8 cellular contexts compared by ENCODE assay signal in the genomic region with DNA sequence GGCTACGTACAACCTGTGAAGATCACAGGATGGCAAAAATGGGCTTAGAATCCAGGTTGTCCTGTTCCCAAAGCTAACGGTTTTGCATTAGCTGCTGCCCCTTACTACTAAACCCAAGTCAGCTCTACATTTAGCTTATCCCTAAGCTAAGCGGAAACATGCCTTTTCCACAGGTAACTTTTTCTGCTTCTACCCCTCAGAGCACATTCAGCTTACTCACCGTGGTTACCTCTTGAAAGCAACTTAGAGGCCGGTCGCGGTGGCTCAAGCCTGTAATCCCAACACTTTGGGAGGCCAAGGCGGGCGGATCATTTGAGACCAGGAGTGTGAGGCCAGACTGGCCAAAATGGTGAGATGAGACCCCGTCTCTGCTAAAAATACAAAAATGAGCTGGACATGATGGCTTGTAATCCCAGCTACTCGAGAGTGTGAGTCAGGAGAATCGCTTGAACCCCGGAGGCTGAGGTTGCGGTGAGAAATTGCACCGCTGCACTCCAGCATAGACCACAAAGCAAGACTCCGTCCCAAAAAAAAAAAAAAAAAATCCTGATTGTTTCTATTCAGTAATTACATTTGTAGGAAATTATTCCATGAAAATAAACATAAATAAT. TPM values are rescaled to one million over a fixed set of nuclear protein-coding genes. Genes with fewer than 3 reads are reported as not detected.
DNase-seq lines count a peak whose midpoint lies in the region; ATAC-seq, FAIRE-seq and TF ChIP-seq lines count a peak whose summit lies in the region.

No MANE protein-coding gene starts in this region.

- H3K4me2 ChIP-seq in GM12878 (ENCODE audit: control insufficient read depth, insufficient read depth) = peak overlapping the region; percentile 99

- ATAC-seq in CD4-positive, CD25-positive, alpha-beta regulatory T cell (ENCODE audit: low read depth in 2 of 2) = no peak
- ATAC-seq in GM12878 (no peak), lower lobe of right lung (peak in 1 of 2 donors; percentile 0), upper lobe of left lung (ENCODE audit: low FRiP score in 2 of 2) (no peak), HG03354 (IDR thresholded peaks at IDR 0.05; ENCODE audit: poor library complexity, severe bottlenecking, unreplicated experiment) (no peak)

- TF ChIP-seq EP300 in GM12878 (IDR thresholded peaks at IDR 0.05; ENCODE audit: borderline replicate concordance in 1 of 2, control insufficient read depth in 1 of 2, low read depth in 2 of 2, low read length in 2 of 2) (no peak), upper lobe of left lung (IDR thresholded peaks at IDR 0.05) (no peak)

- peak overlapping the region; percentile 91 for H3K4me3 ChIP-seq in CD4-positive, CD25-positive, alpha-beta regulatory T cell (ENCODE audit: low read depth, low read length)
- H3K4me3 ChIP-seq in GM12878 (peak overlapping the region; percentile 62), lower lobe of right lung (peak overlapping the region; percentile 92), upper lobe of left lung (peak overlapping the region; percentile 25 to 98 (median 88))

- peaks cover 12% of the 10 kb centered on the region for H3K36me3 Mint-ChIP-seq in CD4-positive, CD25-positive, alpha-beta regulatory T cell

- H3K9me3 ChIP-seq in CD4-positive, CD25-positive, alpha-beta regulatory T cell (ENCODE audit: control insufficient read depth in 2 of 2, low read length in 2 of 2) = no peaks in the 10 kb centered on the region
- H3K9me3 ChIP-seq in KOPT-K1 (ENCODE audit: insufficient read depth, low read length, poor library complexity, severe bottlenecking) (no peaks in the 10 kb centered on the region), GM12878 (replicated peaks; ENCODE audit: control insufficient read depth, insufficient read depth, low read length) (no peaks in the 10 kb centered on the region), lower lobe of right lung (no peaks in the 10 kb centered on the region), upper lobe of left lung (no peaks in the 10 kb centered on the region)

- H3K9ac ChIP-seq in GM12878 (ENCODE audit: control insufficient read depth, insufficient read depth, low read length) = peak overlapping the region; percentile 73

- no peak for TF ChIP-seq CTCF in GM12878 (IDR thresholded peaks at IDR 0.05 in 2 of 3, conservative IDR thresholded peaks at IDR 0.05 in 1 of 3; ENCODE audit: control insufficient read depth in 2 of 3, extremely low read depth in 1 of 3, insufficient read depth in 1 of 3, low read depth in 3 of 3, low read length in 3 of 3)
- TF ChIP-seq CTCF in lower lobe of right lung (IDR thresholded peaks at IDR 0.05) = no peak
- TF ChIP-seq CTCF in upper lobe of left lung (IDR thresholded peaks at IDR 0.05) = no peak

- H3K4me1 Mint-ChIP-seq in CD4-positive, CD25-positive, alpha-beta regulatory T cell = peaks cover 9 to 46% (median 29%) of the 10 kb centered on the region in 4 donors

- peaks cover 37% of the 10 kb centered on the region for H3K27me3 Mint-ChIP-seq in CD4-positive, CD25-positive, alpha-beta regulatory T cell

- peak overlapping the region; percentile 77 for H2AFZ ChIP-seq in GM12878 (ENCODE audit: control insufficient read depth, low read depth, low read length)

- H3K79me2 ChIP-seq in GM12878 (ENCODE audit: control insufficient read depth, insufficient read depth, low read length) = peaks cover 31% of the 10 kb centered on the region

- CTCF ChIA-PET in GM12878 (lab: Yijun Ruan, JAX) = interaction anchor here (0.9 to 1.3 kb wide), 3 partner anchors 41 to 178 kb away, joined by 3 read pairs; partner anchors contain the start of gene IPO7

- intact Hi-C loops in GM12878 (cut with micrococcal nuclease; ENCODE audit: unreplicated experiment) (loop anchor here (2.0 kb wide), 2 partner anchors 50 kb away; partner anchors contain the start of gene DENND5A), lower lobe of right lung (cut with DNase I) (no loop called here)

- TF ChIP-seq POLR2A in GM12878 (IDR thresholded peaks at IDR 0.05; ENCODE audit: low read depth, low read length) (no peak), upper lobe of left lung (IDR thresholded peaks at IDR 0.05) (no peak)

- RAD21 ChIA-PET in GM12878 (lab: Charles Lee; ENCODE audit: unreplicated experiment) = interaction anchor here (0.9 to 2.5 kb wide), 5 partner anchors 34 to 145 kb away, joined by 3 to 9 read pairs (median 5); partner anchors contain the start of gene ZNF143

- peak overlapping the region; percentile 85 for H3K27ac ChIP-seq in CD4-positive, CD25-positive, alpha-beta regulatory T cell (ENCODE audit: insufficient read depth, low read length, poor library complexity, severe bottlenecking)
- peak overlapping the region; percentile 88 for H3K27ac ChIP-seq in KOPT-K1 (ENCODE audit: low read depth, low read length, poor library complexity, severe bottlenecking)
- H3K27ac ChIP-seq in GM12878 (ENCODE audit: control insufficient read depth, insufficient read depth) = peak overlapping the region; percentile 83
- peak overlapping the region; percentile 87 for H3K27ac ChIP-seq in lower lobe of right lung
- peak overlapping the region; percentile 86 to 94 (median 90) for H3K27ac ChIP-seq in upper lobe of left lung

- H3K36me3 ChIP-seq in CD4-positive, CD25-positive, alpha-beta regulatory T cell (ENCODE audit: control insufficient read depth, insufficient read depth, low read length) = no peaks in the 10 kb centered on the region
- H3K36me3 ChIP-seq in KOPT-K1 (ENCODE audit: insufficient read depth, low read length) = no peaks in the 10 kb centered on the region
- no peaks in the 10 kb centered on the region for H3K36me3 ChIP-seq in GM12878 (ENCODE audit: control insufficient read depth in 2 of 2, insufficient read depth in 2 of 2, low read length in 1 of 2)
- H3K36me3 ChIP-seq in lower lobe of right lung = no peaks in the 10 kb centered on the region
- no peaks in the 10 kb centered on the region for H3K36me3 ChIP-seq in upper lobe of left lung

- in situ Hi-C loops in GM12878 (cut with MboI) = no loop called here

- H4K20me1 ChIP-seq in GM12878 (ENCODE audit: control insufficient read depth, insufficient read depth) = no peaks in the 10 kb centered on the region

- peak overlapping the region; percentile 99 to 100 (median 99) for H3K27ac Mint-ChIP-seq in CD4-positive, CD25-positive, alpha-beta regulatory T cell

- peaks cover 2% of the 10 kb centered on the region for H3K27me3 ChIP-seq in CD4-positive, CD25-positive, alpha-beta regulatory T cell (ENCODE audit: control insufficient read depth, insufficient read depth, low read length)
- H3K27me3 ChIP-seq in GM12878 (replicated peaks in 1 of 2; ENCODE audit: control insufficient read depth in 2 of 2, insufficient read depth in 2 of 2, low read length in 1 of 2) (no peaks in the 10 kb centered on the region), lower lobe of right lung (ENCODE audit: low read depth) (no peaks in the 10 kb centered on the region), upper lobe of left lung (no peaks in the 10 kb centered on the region)

- TF ChIP-seq RAD21 in GM12878 (IDR thresholded peaks at IDR 0.05; ENCODE audit: insufficient read depth, low read depth, low read length) = no peak

- H3K4me1 ChIP-seq in CD4-positive, CD25-positive, alpha-beta regulatory T cell (ENCODE audit: control insufficient read depth, insufficient read depth, low read length, poor library complexity, severe bottlenecking) = peaks cover 32% of the 10 kb centered on the region
- peaks cover 3% of the 10 kb centered on the region; the same call in 1 of the 2 replicates for H3K4me1 ChIP-seq in GM12878 (ENCODE audit: control insufficient read depth, insufficient read depth, low read length)
- peaks cover 34% of the 10 kb centered on the region for H3K4me1 ChIP-seq in lower lobe of right lung
- peaks cover 15 to 36% (median 26%) of the 10 kb centered on the region in 4 donors for H3K4me1 ChIP-seq in upper lobe of left lung

- POLR2A ChIA-PET in GM12878 (lab: Charles Lee) = interaction anchor here (0.6 to 2.4 kb wide), 8 partner anchors 9 to 87 kb away, joined by 3 to 10 read pairs (median 6); no protein-coding TSS in a partner anchor

- H3K4me3 Mint-ChIP-seq in CD4-positive, CD25-positive, alpha-beta regulatory T cell = peak overlapping the region; percentile 95 to 100 (median 99)

- BruUV-seq in GM12878 (replicated peaks; lab: Mats Ljungman, UMichigan) = TSS peak; percentile 100

- 57% methylated on average over 15 of the region's 16 CpGs for WGBS in GM12878 (ENCODE audit: insufficient coverage, insufficient replicate concordance, low lambda C conversion rate, missing lambda C conversion rate)
- 63 to 66% methylated on average over 16 of the region's 16 CpGs for WGBS in upper lobe of left lung, 2 donors

- DNase-seq in CD4-positive, CD25-positive, alpha-beta regulatory T cell = no peak
- DNase-seq in GM12878 (ENCODE audit: low read depth, low spot score) (no peak), lower lobe of right lung (peak; percentile 55), upper lobe of left lung (no peak), H4 (ENCODE audit: low spot score) (no peak), HuH-7.5 (ENCODE audit: low spot score) (no peak)

- no peak for FAIRE-seq in GM12878 (lab: Jason Lieb, UNC)

- SMC1A ChIA-PET in GM12878 (lab: Charles Lee; ENCODE audit: uncharacterized antibody, unreplicated experiment) = interaction anchor here (0.6 to 2.6 kb wide), 11 partner anchors 35 to 437 kb away, joined by 3 to 20 read pairs (median 4); partner anchors contain the start of gene IPO7

- peaks cover 0 to 2% (median 0%) of the 10 kb centered on the region in 7 donors for H3K9me3 Mint-ChIP-seq in CD4-positive, CD25-positive, alpha-beta regulatory T cell

RNA-seq across cellular contexts. Expression of gene TMEM41B, which starts 0.8 kb away (rescaled TPM):
- 35.5 TPM for total RNA-seq in CD4-positive, CD25-positive, alpha-beta regulatory T cell
- polyA plus RNA-seq in CD4-positive, CD25-positive, alpha-beta regulatory T cell = 10 to 100 TPM in 2 of 4 donors, 1 to 10 TPM in 2; 5.0 to 13.6 (median 10.0) TPM
- total RNA-seq in GM12878 (2013; cell fraction: nucleolus; rRNA removed) = 32.5 and 34.9 TPM in 2 replicates
- total RNA-seq in GM12878 (2014; rRNA removed) = 24.3 and 29.1 TPM in 2 replicates
- total RNA-seq in GM12878 (2014; rRNA removed; fragmentation: Illumina TruSeq; extraction: Trizol) = 20.1 and 22.4 TPM in 2 replicates
- 21.9 and 25.1 TPM in 2 replicates for total RNA-seq in GM12878 (2021)
- polyA plus RNA-seq in GM12878 (2011; ENCODE audit: low read depth) = 8.3 TPM
- 31.0 and 44.7 TPM in 2 replicates for polyA plus RNA-seq in GM12878 (2011; rRNA removed)
- polyA plus RNA-seq in GM12878 (2011; cell fraction: cytosol; rRNA removed) = 12.6 and 16.7 TPM in 2 replicates
- polyA plus RNA-seq in GM12878 (2011; cell fraction: nucleus; rRNA removed) = 18.6 and 19.4 TPM in 2 replicates
- polyA plus RNA-seq in GM12878 (2012) = 16.4 and 18.9 TPM in 2 replicates
- 15.2 and 19.3 TPM in 2 replicates for polyA plus RNA-seq in GM12878 (2014; fragmentation: Illumina TruSeq; extraction: Trizol)
- polyA plus RNA-seq in GM12878 (2014; fragmentation: Nextera tagmentation; extraction: Ambion mirVana) = 10 to 100 TPM in 1 of 2 experiments, 1 to 10 TPM in 1; 8.0 to 11.0 TPM
- 27.0 and 27.1 TPM in 2 replicates for polyA plus RNA-seq in GM12878 (2014; rRNA removed)
- 10 to 100 TPM; 20.4 to 20.6 TPM for polyA plus RNA-seq in GM12878 (2016; fragmentation: Nextera tagmentation; extraction: Ambion mirVana)
- polyA minus RNA-seq in GM12878 (2011; rRNA and poly(A)+ RNA removed) = 12.7 and 14.1 TPM in 2 replicates
- 9.8 and 9.9 TPM in 2 replicates for polyA minus RNA-seq in GM12878 (2011; cell fraction: cytosol; rRNA and poly(A)+ RNA removed)
- 8.5 and 12.7 TPM in 2 replicates for polyA minus RNA-seq in GM12878 (2011; cell fraction: nucleus; rRNA and poly(A)+ RNA removed)
- 58.1 TPM for total RNA-seq in lower lobe of right lung
- 100 to 1,000 TPM in 2 of 6 donors, 10 to 100 TPM in 4; 61.7 to 114 (median 88.5) TPM for total RNA-seq in upper lobe of left lung
- total RNA-seq in H4 (2014; rRNA removed; shearing (Covaris generic)) = 54.7 and 68.1 TPM in 2 replicates

RNA-seq across cellular contexts. Expression of gene DENND5A, which starts 50.0 kb away (rescaled TPM):
- total RNA-seq in CD4-positive, CD25-positive, alpha-beta regulatory T cell = 44.3 TPM
- 1 to 10 TPM; 2.2 to 6.6 (median 3.6) TPM for polyA plus RNA-seq in CD4-positive, CD25-positive, alpha-beta regulatory T cell
- 297 and 334 TPM in 2 replicates for total RNA-seq in GM12878 (2013; cell fraction: nucleolus; rRNA removed)
- total RNA-seq in GM12878 (2014; rRNA removed) (101 and 102 TPM in 2 replicates), GM12878 (2014; rRNA removed; fragmentation: Illumina TruSeq; extraction: Trizol) (96.5 and 106 TPM in 2 replicates), GM12878 (2021) (91.3 and 94.2 TPM in 2 replicates), lower lobe of right lung (97.5 TPM), upper lobe of left lung (100 to 1,000 TPM in 3 of 6 donors, 10 to 100 TPM in 3; 84.4 to 159 (median 98.8) TPM)
- polyA plus RNA-seq in GM12878 (2011; ENCODE audit: low read depth) = 37.7 TPM
- polyA plus RNA-seq in GM12878 (2011; rRNA removed) (93.6 and 157 TPM in 2 replicates), GM12878 (2014; fragmentation: Illumina TruSeq; extraction: Trizol) (127 and 135 TPM in 2 replicates), GM12878 (2014; fragmentation: Nextera tagmentation; extraction: Ambion mirVana) (10 to 100 TPM; 15.6 to 24.1 TPM), GM12878 (2014; rRNA removed) (63.8 and 78.9 TPM in 2 replicates), GM12878 (2016; fragmentation: Nextera tagmentation; extraction: Ambion mirVana) (10 to 100 TPM; 15.7 to 16.6 TPM)
- polyA plus RNA-seq in GM12878 (2011; cell fraction: cytosol; rRNA removed) = 167 and 190 TPM in 2 replicates
- 172 and 245 TPM in 2 replicates for polyA plus RNA-seq in GM12878 (2011; cell fraction: nucleus; rRNA removed)
- 46.8 and 47.7 TPM in 2 replicates for polyA plus RNA-seq in GM12878 (2012)
- polyA minus RNA-seq in GM12878 (2011; rRNA and poly(A)+ RNA removed) = 392 and 436 TPM in 2 replicates
- polyA minus RNA-seq in GM12878 (2011; cell fraction: cytosol; rRNA and poly(A)+ RNA removed) = 76.6 and 77.9 TPM in 2 replicates
- 140 and 188 TPM in 2 replicates for polyA minus RNA-seq in GM12878 (2011; cell fraction: nucleus; rRNA and poly(A)+ RNA removed)
- 51.2 and 56.4 TPM in 2 replicates for total RNA-seq in H4 (2014; rRNA removed; shearing (Covaris generic))
